In the genomic region with DNA sequence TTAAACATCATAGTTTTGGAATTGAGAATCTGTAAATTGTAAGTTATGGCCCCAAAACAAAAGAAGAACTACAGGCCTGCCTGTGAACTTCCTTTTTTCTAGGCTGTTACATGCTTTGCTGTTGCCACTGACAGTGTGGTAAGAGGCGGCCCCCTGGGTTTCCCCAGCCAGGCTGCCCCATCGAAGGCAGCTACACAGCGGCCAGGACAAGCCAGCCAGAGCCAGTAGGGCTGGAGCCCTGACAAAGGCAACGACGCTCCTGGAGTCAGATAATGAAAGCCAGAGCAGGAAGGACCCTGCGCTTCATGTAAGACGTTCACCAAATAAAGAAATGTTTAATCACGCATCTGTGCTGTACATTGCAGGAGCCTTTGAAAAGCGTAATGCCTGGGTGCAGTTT, we compare ENCODE assay signal across 8 cellular contexts. TPM values are rescaled to one million over a fixed set of nuclear protein-coding genes. Genes with fewer than 3 reads are reported as not detected.
DNase-seq lines count a peak whose midpoint lies in the region; ATAC-seq, FAIRE-seq and TF ChIP-seq lines count a peak whose summit lies in the region.

No MANE protein-coding gene starts in this region.

- H3K4me1 ChIP-seq in left ventricle myocardium inferior (peaks cover 19% of the 10 kb centered on the region), small intestine (ENCODE audit: control insufficient read depth in 2 of 2, insufficient read depth in 1 of 2, low read depth in 1 of 2, low read length in 1 of 2) (peaks cover 0 to 11% of the 10 kb centered on the region in 2 donors)

- no peaks in the 10 kb centered on the region for H3K27me3 ChIP-seq in left ventricle myocardium inferior (ENCODE audit: low read depth)
- no peaks in the 10 kb centered on the region for H3K27me3 ChIP-seq in small intestine (ENCODE audit: control insufficient read depth in 2 of 2, insufficient read depth in 2 of 2, low read length in 2 of 2)

- 46 to 80% (median 67%) methylated on average over 9 of the region's 9 CpGs for WGBS in small intestine, 3 donors

- intact Hi-C loops in left ventricle myocardium inferior (cut with micrococcal nuclease) = no loop called here

- peak overlapping the region; percentile 38 for H3K4me3 ChIP-seq in left ventricle myocardium inferior
- no peak overlapping the region for H3K4me3 ChIP-seq in small intestine (ENCODE audit: low read depth in 1 of 2, low read length in 2 of 2)

- H3K27ac ChIP-seq in left ventricle myocardium inferior (replicated peaks) = peak overlapping the region; percentile 41
- H3K27ac ChIP-seq in small intestine (ENCODE audit: low read depth in 1 of 2, low read length in 1 of 2) = peak overlapping the region; percentile 39 to 77

- H3K36me3 ChIP-seq in left ventricle myocardium inferior (no peaks in the 10 kb centered on the region), small intestine (ENCODE audit: control insufficient read depth in 2 of 2, insufficient read depth in 2 of 2, low read length in 2 of 2) (no peaks in the 10 kb centered on the region)

- no peaks in the 10 kb centered on the region for H3K9me3 ChIP-seq in left ventricle myocardium inferior (replicated peaks)
- H3K9me3 ChIP-seq in small intestine (ENCODE audit: control insufficient read depth, low read depth) = no peaks in the 10 kb centered on the region

- peak; percentile 95 for TF ChIP-seq POLR2A in GM18505 (IDR thresholded peaks at IDR 0.05; ENCODE audit: borderline replicate concordance, extremely low read depth, insufficient read depth, insufficient read length)

- TF ChIP-seq CTCF in left ventricle myocardium inferior (IDR thresholded peaks at IDR 0.05; ENCODE audit: borderline replicate concordance) = no peak

- FAIRE-seq in small intestine (lab: Jason Lieb, UNC) = no peak

- peak; percentile 61 for DNase-seq in RPMI7951 (ENCODE audit: low read depth)
- peak; percentile 89 for DNase-seq in activated effector memory CD4-positive, alpha-beta T cell treated with anti-CD3 and anti-CD28 coated beads, Interleukin-2, amount 50 U/mL, for 16 hours
- peak; percentile 67 for DNase-seq in left ventricle myocardium inferior
- DNase-seq in small intestine = peak; percentile 12
- no peak for DNase-seq in NCI-H1436 treated with DMSO at 0.1 percent for 48 hours (lab: John Stamatoyannopoulos, UW)
- DNase-seq in DMS79 (lab: John Stamatoyannopoulos, UW) = no peak

- ATAC-seq in GM18505 (IDR thresholded peaks at IDR 0.05; ENCODE audit: unreplicated experiment) (peak; percentile 96), HG02884 (IDR thresholded peaks at IDR 0.05; ENCODE audit: unreplicated experiment) (peak; percentile 92)

RNA-seq across cellular contexts. Expression of a gene that starts 55.0 kb away (rescaled TPM):
- 10.8 and 11.3 TPM in 2 replicates for total RNA-seq in RPMI7951 (2014; rRNA removed; shearing (Covaris generic))
- 7.1 TPM for total RNA-seq in left ventricle myocardium inferior
- 1 to 10 TPM in 2 of 3 donors, under 1 TPM in 1; 0.89 to 2.0 (median 1.4) TPM for polyA plus RNA-seq in small intestine

Comparison
In these comparisons a context has a peak if more than half of its experiments do, and no peak if none do; other contexts are left out.
1. DNase-seq: peak in RPMI7951 (single experiment), activated effector memory CD4-positive, alpha-beta T cell treated with anti-CD3 and anti-CD28 coated beads, Interleukin-2, amount 50 U/mL, for 16 hours (single experiment), left ventricle myocardium inferior (single experiment) and small intestine (single experiment); none in NCI-H1436 treated with DMSO at 0.1 percent for 48 hours (single experiment) and DMS79 (single experiment).